Comparison of ENCODE assay signal across 1 cellular context in the genomic region with DNA sequence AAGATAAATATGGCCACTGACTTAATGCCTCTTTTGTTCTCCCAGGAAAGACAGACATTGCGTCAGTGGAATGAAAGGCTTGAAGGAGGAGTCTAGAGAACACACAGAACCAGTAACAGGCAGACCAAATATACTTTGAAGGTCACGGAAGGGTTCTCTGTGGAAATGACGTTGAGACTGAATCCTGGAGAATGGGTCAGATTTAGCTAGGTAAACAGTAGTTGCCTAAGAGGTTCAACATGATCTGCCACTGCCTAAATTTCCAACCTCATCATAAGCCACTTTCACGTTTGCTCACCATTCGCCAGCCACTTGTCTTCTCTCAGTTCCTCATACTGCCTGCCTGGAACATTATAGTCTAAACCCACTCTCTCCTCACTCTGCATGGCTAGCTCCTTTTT.
TF ChIP-seq lines count a peak whose summit lies in the region.

No MANE protein-coding gene starts in this region.

TF ChIP-seq in GM12878, 131 proteins besides CTCF, POLR2A, EP300 and RAD21 (continued from another document):
- TF ChIP-seq, protein P1, sequence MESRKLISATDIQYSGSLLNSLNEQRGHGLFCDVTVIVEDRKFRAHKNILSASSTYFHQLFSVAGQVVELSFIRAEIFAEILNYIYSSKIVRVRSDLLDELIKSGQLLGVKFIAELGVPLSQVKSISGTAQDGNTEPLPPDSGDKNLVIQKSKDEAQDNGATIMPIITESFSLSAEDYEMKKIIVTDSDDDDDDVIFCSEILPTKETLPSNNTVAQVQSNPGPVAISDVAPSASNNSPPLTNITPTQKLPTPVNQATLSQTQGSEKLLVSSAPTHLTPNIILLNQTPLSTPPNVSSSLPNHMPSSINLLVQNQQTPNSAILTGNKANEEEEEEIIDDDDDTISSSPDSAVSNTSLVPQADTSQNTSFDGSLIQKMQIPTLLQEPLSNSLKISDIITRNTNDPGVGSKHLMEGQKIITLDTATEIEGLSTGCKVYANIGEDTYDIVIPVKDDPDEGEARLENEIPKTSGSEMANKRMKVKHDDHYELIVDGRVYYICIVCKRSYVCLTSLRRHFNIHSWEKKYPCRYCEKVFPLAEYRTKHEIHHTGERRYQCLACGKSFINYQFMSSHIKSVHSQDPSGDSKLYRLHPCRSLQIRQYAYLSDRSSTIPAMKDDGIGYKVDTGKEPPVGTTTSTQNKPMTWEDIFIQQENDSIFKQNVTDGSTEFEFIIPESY (IDR thresholded peaks at IDR 0.05): no peak
- no peak for TF ChIP-seq YY1 (IDR thresholded peaks at IDR 0.05; ENCODE audit: low read depth, low read length)
- TF ChIP-seq, protein P2, sequence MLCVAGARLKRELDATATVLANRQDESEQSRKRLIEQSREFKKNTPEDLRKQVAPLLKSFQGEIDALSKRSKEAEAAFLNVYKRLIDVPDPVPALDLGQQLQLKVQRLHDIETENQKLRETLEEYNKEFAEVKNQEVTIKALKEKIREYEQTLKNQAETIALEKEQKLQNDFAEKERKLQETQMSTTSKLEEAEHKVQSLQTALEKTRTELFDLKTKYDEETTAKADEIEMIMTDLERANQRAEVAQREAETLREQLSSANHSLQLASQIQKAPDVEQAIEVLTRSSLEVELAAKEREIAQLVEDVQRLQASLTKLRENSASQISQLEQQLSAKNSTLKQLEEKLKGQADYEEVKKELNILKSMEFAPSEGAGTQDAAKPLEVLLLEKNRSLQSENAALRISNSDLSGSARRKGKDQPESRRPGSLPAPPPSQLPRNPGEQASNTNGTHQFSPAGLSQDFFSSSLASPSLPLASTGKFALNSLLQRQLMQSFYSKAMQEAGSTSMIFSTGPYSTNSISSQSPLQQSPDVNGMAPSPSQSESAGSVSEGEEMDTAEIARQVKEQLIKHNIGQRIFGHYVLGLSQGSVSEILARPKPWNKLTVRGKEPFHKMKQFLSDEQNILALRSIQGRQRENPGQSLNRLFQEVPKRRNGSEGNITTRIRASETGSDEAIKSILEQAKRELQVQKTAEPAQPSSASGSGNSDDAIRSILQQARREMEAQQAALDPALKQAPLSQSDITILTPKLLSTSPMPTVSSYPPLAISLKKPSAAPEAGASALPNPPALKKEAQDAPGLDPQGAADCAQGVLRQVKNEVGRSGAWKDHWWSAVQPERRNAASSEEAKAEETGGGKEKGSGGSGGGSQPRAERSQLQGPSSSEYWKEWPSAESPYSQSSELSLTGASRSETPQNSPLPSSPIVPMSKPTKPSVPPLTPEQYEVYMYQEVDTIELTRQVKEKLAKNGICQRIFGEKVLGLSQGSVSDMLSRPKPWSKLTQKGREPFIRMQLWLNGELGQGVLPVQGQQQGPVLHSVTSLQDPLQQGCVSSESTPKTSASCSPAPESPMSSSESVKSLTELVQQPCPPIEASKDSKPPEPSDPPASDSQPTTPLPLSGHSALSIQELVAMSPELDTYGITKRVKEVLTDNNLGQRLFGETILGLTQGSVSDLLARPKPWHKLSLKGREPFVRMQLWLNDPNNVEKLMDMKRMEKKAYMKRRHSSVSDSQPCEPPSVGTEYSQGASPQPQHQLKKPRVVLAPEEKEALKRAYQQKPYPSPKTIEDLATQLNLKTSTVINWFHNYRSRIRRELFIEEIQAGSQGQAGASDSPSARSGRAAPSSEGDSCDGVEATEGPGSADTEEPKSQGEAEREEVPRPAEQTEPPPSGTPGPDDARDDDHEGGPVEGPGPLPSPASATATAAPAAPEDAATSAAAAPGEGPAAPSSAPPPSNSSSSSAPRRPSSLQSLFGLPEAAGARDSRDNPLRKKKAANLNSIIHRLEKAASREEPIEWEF (IDR thresholded peaks at IDR 0.05; ENCODE audit: insufficient replicate concordance, low read depth, low read length): no peak
TF ChIP-seq in GM12878: peak in this region for 25.
